ENCODE assay signal across 12 cellular contexts in genomic region chr11:128324051-128324481, GRCh38.
DNase-seq lines count a peak whose midpoint lies in the region; ATAC-seq and TF ChIP-seq lines count a peak whose summit lies in the region.
"Had no signal": no experiment of that assay in that cellular context is flagged by ENCODE, and none has a peak within 500 bp of the region (broad histone marks: within the 10 kb centered on the region; RNA-seq: fewer than 3 reads in every experiment).

No MANE protein-coding gene starts in this region.

- H3K36me3 ChIP-seq in psoas muscle (ENCODE audit: insufficient read depth in 1 of 2, low read depth in 1 of 2): no peaks in the 10 kb centered on the region
- H3K36me3 ChIP-seq: vagina had no signal

- peak; percentile 44 for DNase-seq in activated CD4-positive, alpha-beta T cell treated with anti-CD3 and anti-CD28 coated beads, Interleukin-2, amount 10 ng/mL, durations not matched to agents 7 days and 5 days
- DNase-seq in activated CD4-positive, alpha-beta T cell treated with anti-CD3 and anti-CD28 coated beads for 1 hour: no peak
- DNase-seq in activated CD8-positive, alpha-beta memory T cell treated with anti-CD3 and anti-CD28 coated beads, Interleukin-2, amount 50 U/mL, for 4 hours: peak; percentile 32
- peak; percentile 56 for DNase-seq in fibroblast of villous mesenchyme (ENCODE audit: low read depth)
- peak; percentile 76 for DNase-seq in stimulated activated naive CD8-positive, alpha-beta T cell treated with anti-CD3 and anti-CD28 coated beads, Interleukin-15, Interleukin-2, amounts not matched to agents 100 U/mL and 50 U/mL, for 24 hours
- no peak for DNase-seq in NCI-H446 (lab: John Stamatoyannopoulos, UW)
- DNase-seq in psoas muscle: no peak
- DNase-seq: NCI-H2081 treated with DMSO at 0.1 percent for 48 hours, OCI-M1 had no signal

- intact Hi-C loops in psoas muscle (cut with DNase I): no loop called here

- peak overlapping the region; percentile 98 for H3K27ac Mint-ChIP-seq in activated CD4-positive, alpha-beta T cell treated with anti-CD3 and anti-CD28 coated beads, Interleukin-2, amount 10 ng/mL, durations not matched to agents 7 days and 5 days

- ATAC-seq in stimulated activated naive CD8-positive, alpha-beta T cell treated with anti-CD3 and anti-CD28 coated beads, Interleukin-15, Interleukin-2, amounts not matched to agents 100 U/mL and 50 U/mL, for 24 hours: peak; percentile 49
- ATAC-seq in HG03097 (IDR thresholded peaks at IDR 0.05; ENCODE audit: low FRiP score, unreplicated experiment): no peak
- no peak for ATAC-seq in psoas muscle
- ATAC-seq: K562 had no signal

- H3K27me3 Mint-ChIP-seq in activated CD4-positive, alpha-beta T cell treated with anti-CD3 and anti-CD28 coated beads, Interleukin-2, amount 10 ng/mL, durations not matched to agents 7 days and 5 days: no peaks in the 10 kb centered on the region

- no peaks in the 10 kb centered on the region for H3K4me1 ChIP-seq in psoas muscle
- H3K4me1 ChIP-seq: vagina had no signal

- no peaks in the 10 kb centered on the region for H3K27me3 ChIP-seq in psoas muscle (ENCODE audit: insufficient read depth in 3 of 3, low read length in 2 of 3)
- H3K27me3 ChIP-seq: vagina had no signal

- H3K36me3 Mint-ChIP-seq in activated CD4-positive, alpha-beta T cell treated with anti-CD3 and anti-CD28 coated beads, Interleukin-2, amount 10 ng/mL, durations not matched to agents 7 days and 5 days (ENCODE audit: low read depth): peaks cover 18% of the 10 kb centered on the region

- H3K9me3 ChIP-seq in psoas muscle: no peaks in the 10 kb centered on the region
- H3K9me3 ChIP-seq: vagina had no signal

- peak overlapping the region; percentile 67 for H3K4me3 Mint-ChIP-seq in activated CD4-positive, alpha-beta T cell treated with anti-CD3 and anti-CD28 coated beads, Interleukin-2, amount 10 ng/mL, durations not matched to agents 7 days and 5 days

- H3K27ac ChIP-seq in psoas muscle: no peak overlapping the region
- H3K27ac ChIP-seq: vagina had no signal

- peaks cover 89% of the 10 kb centered on the region for H3K4me1 Mint-ChIP-seq in activated CD4-positive, alpha-beta T cell treated with anti-CD3 and anti-CD28 coated beads, Interleukin-2, amount 10 ng/mL, durations not matched to agents 7 days and 5 days

- TF ChIP-seq CTCF in fibroblast of villous mesenchyme (IDR thresholded peaks at IDR 0.05; ENCODE audit: insufficient read depth, low read depth, low read length) (no peak), psoas muscle (IDR thresholded peaks at IDR 0.05) (no peak)

- POLR2A ChIA-PET in activated CD4-positive, alpha-beta T cell treated with anti-CD3 and anti-CD28 coated beads, Interleukin-2, amount 10 ng/mL, durations not matched to agents 7 days and 5 days (lab: Charles Lee): interaction anchor here (1.6 kb wide), 1 partner anchor 152 kb away, joined by 3 read pairs; no protein-coding TSS in a partner anchor

- peaks cover 5% of the 10 kb centered on the region for H3K9me3 Mint-ChIP-seq in activated CD4-positive, alpha-beta T cell treated with anti-CD3 and anti-CD28 coated beads, Interleukin-2, amount 10 ng/mL, durations not matched to agents 7 days and 5 days

- no peak overlapping the region for H3K4me3 ChIP-seq in fibroblast of villous mesenchyme (ENCODE audit: low read depth, low read length)
- H3K4me3 ChIP-seq in psoas muscle: no peak overlapping the region
- H3K4me3 ChIP-seq: K562, vagina had no signal

- 74 to 76% (median 75%) methylated on average over 9 of the region's 9 CpGs for WGBS in psoas muscle, 3 donors

- CTCF ChIA-PET in activated CD4-positive, alpha-beta T cell treated with anti-CD3 and anti-CD28 coated beads, Interleukin-2, amount 10 ng/mL, durations not matched to agents 7 days and 5 days (lab: Charles Lee): interaction anchor here (0.8 to 13.5 kb wide), 15 partner anchors 10 to 192 kb away, joined by 3 to 132 read pairs (median 7); no protein-coding TSS in a partner anchor

Comparison
In these comparisons a context has a peak if more than half of its experiments do, and no peak if none do; other contexts are left out.
1. DNase-seq: peak in activated CD4-positive, alpha-beta T cell treated with anti-CD3 and anti-CD28 coated beads, Interleukin-2, amount 10 ng/mL, durations not matched to agents 7 days and 5 days (single experiment), activated CD8-positive, alpha-beta memory T cell treated with anti-CD3 and anti-CD28 coated beads, Interleukin-2, amount 50 U/mL, for 4 hours (single experiment), fibroblast of villous mesenchyme (single experiment) and stimulated activated naive CD8-positive, alpha-beta T cell treated with anti-CD3 and anti-CD28 coated beads, Interleukin-15, Interleukin-2, amounts not matched to agents 100 U/mL and 50 U/mL, for 24 hours (single experiment); none in activated CD4-positive, alpha-beta T cell treated with anti-CD3 and anti-CD28 coated beads for 1 hour (single experiment), NCI-H446 (0 of 2) and psoas muscle (0 of 2).